Comparison of ENCODE assay signal across 8 cellular contexts in the genomic region with DNA sequence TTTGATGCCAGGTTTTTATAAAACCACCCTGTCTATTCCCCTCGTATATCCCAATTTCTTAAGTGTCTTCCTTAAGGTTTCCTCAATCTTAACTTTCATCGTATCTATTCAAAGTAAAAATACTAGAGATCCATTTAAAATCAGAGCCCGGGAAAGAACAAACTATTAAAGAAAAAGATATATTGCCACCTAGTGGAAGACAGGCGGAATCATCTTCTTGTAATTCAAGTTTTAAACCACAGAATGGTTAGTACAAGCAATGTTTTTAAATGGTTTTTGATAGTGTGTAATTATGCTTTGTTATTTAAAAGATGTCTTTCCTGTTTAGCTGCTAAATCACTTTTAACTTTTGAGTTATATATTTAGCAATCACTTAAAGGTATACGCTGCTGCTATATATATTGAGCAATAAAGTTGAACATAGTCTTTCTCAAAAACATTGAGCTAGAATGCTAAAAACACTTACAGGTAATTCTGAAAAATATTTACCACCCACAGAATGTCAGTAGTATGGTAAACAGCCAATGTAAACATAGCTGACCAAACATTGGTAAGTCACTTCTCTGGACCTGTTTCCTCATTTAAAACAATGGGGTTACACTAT. TPM values are rescaled to one million over a fixed set of nuclear protein-coding genes. Genes with fewer than 3 reads are reported as not detected.
DNase-seq lines count a peak whose midpoint lies in the region; ATAC-seq and TF ChIP-seq lines count a peak whose summit lies in the region.

No MANE protein-coding gene starts in this region.

- no peaks in the 10 kb centered on the region for H3K4me1 Mint-ChIP-seq in activated CD8-positive, alpha-beta T cell treated with anti-CD3 and anti-CD28 coated beads for 36 hours (ENCODE audit: low read depth)
- peaks cover 1% of the 10 kb centered on the region for H3K4me1 Mint-ChIP-seq in activated CD8-positive, alpha-beta T cell treated with anti-CD3 and anti-CD28 coated beads, Interleukin-2, amount 10 ng/mL, durations not matched to agents 7 days and 5 days (ENCODE audit: low read depth)
- H3K4me1 Mint-ChIP-seq in activated B cell treated with CpG ODN at 0.5 μM for 24 hours, result peaks cover 2% of the 10 kb centered on the region
- peaks cover 1% of the 10 kb centered on the region for H3K4me1 Mint-ChIP-seq in activated naive CD4-positive, alpha-beta T cell treated with anti-CD3 and anti-CD28 coated beads for 36 hours (ENCODE audit: low read depth)

- intact Hi-C loops in activated CD8-positive, alpha-beta T cell treated with anti-CD3 and anti-CD28 coated beads for 36 hours (cut with micrococcal nuclease), result loop anchor here (1.0 kb wide), 1 partner anchor 298 kb away; no protein-coding TSS in a partner anchor
- intact Hi-C loops in activated B cell treated with CpG ODN at 0.5 μM for 24 hours (cut with micrococcal nuclease), result loop anchor here (1.0 kb wide), 5 partner anchors 12 to 1263 kb away; no protein-coding TSS in a partner anchor
- intact Hi-C loops in activated naive CD4-positive, alpha-beta T cell treated with anti-CD3 and anti-CD28 coated beads for 36 hours (cut with micrococcal nuclease), result loop anchor here (1.0 to 10.0 kb wide), 7 partner anchors 12 to 1263 kb away; no protein-coding TSS in a partner anchor

- ATAC-seq in activated CD8-positive, alpha-beta T cell treated with anti-CD3 and anti-CD28 coated beads for 36 hours, result no peak
- no peak for ATAC-seq in activated CD8-positive, alpha-beta T cell treated with anti-CD3 and anti-CD28 coated beads, Interleukin-2, amount 10 ng/mL, durations not matched to agents 7 days and 5 days
- ATAC-seq in activated B cell treated with CpG ODN at 0.5 μM for 24 hours (ENCODE audit: low read depth), result no peak

- no peak overlapping the region for H3K27ac Mint-ChIP-seq in activated CD8-positive, alpha-beta T cell treated with anti-CD3 and anti-CD28 coated beads for 36 hours
- H3K27ac Mint-ChIP-seq in activated CD8-positive, alpha-beta T cell treated with anti-CD3 and anti-CD28 coated beads, Interleukin-2, amount 10 ng/mL, durations not matched to agents 7 days and 5 days, result no peak overlapping the region
- no peak overlapping the region for H3K27ac Mint-ChIP-seq in activated B cell treated with CpG ODN at 0.5 μM for 24 hours
- H3K27ac Mint-ChIP-seq in activated naive CD4-positive, alpha-beta T cell treated with anti-CD3 and anti-CD28 coated beads for 36 hours, result no peak overlapping the region

- no peak for DNase-seq in activated CD8-positive, alpha-beta T cell treated with anti-CD3 and anti-CD28 coated beads for 36 hours
- DNase-seq in activated CD8-positive, alpha-beta T cell treated with anti-CD3 and anti-CD28 coated beads, Interleukin-2, amount 10 ng/mL, durations not matched to agents 7 days and 5 days, result no peak
- DNase-seq in NCI-H1048 (lab: John Stamatoyannopoulos, UW), result peak; percentile 24
- no peak for DNase-seq in activated B cell treated with CpG ODN at 0.5 μM for 24 hours
- peak; percentile 48 for DNase-seq in kidney tubule cell (ENCODE audit: low spot score)
- DNase-seq in occipital lobe (lab: John Stamatoyannopoulos, UW), result no peak
- no peak for DNase-seq in activated naive CD4-positive, alpha-beta T cell treated with anti-CD3 and anti-CD28 coated beads for 36 hours
- DNase-seq in T1000 (lab: John Stamatoyannopoulos, UW), result no peak

- H3K36me3 Mint-ChIP-seq in activated CD8-positive, alpha-beta T cell treated with anti-CD3 and anti-CD28 coated beads for 36 hours (ENCODE audit: low read depth), result no peaks in the 10 kb centered on the region
- H3K36me3 Mint-ChIP-seq in activated CD8-positive, alpha-beta T cell treated with anti-CD3 and anti-CD28 coated beads, Interleukin-2, amount 10 ng/mL, durations not matched to agents 7 days and 5 days (ENCODE audit: low read depth), result no peaks in the 10 kb centered on the region
- no peaks in the 10 kb centered on the region for H3K36me3 Mint-ChIP-seq in activated B cell treated with CpG ODN at 0.5 μM for 24 hours (ENCODE audit: low read depth)
- no peaks in the 10 kb centered on the region for H3K36me3 Mint-ChIP-seq in activated naive CD4-positive, alpha-beta T cell treated with anti-CD3 and anti-CD28 coated beads for 36 hours (ENCODE audit: low read depth)

- H3K4me3 Mint-ChIP-seq in activated CD8-positive, alpha-beta T cell treated with anti-CD3 and anti-CD28 coated beads for 36 hours, result no peak overlapping the region
- H3K4me3 Mint-ChIP-seq in activated CD8-positive, alpha-beta T cell treated with anti-CD3 and anti-CD28 coated beads, Interleukin-2, amount 10 ng/mL, durations not matched to agents 7 days and 5 days, result no peak overlapping the region
- H3K4me3 Mint-ChIP-seq in activated B cell treated with CpG ODN at 0.5 μM for 24 hours, result no peak overlapping the region
- no peak overlapping the region for H3K4me3 Mint-ChIP-seq in activated naive CD4-positive, alpha-beta T cell treated with anti-CD3 and anti-CD28 coated beads for 36 hours

- CTCF ChIA-PET in activated CD8-positive, alpha-beta T cell treated with anti-CD3 and anti-CD28 coated beads for 36 hours (lab: Charles Lee), result interaction anchor here (0.8 to 2.0 kb wide), 13 partner anchors 10 to 1263 kb away, joined by 3 to 15 read pairs (median 4); no protein-coding TSS in a partner anchor
- CTCF ChIA-PET in activated CD8-positive, alpha-beta T cell treated with anti-CD3 and anti-CD28 coated beads, Interleukin-2, amount 10 ng/mL, durations not matched to agents 7 days and 5 days (lab: Charles Lee), result interaction anchor here (0.7 to 1.6 kb wide), 14 partner anchors 10 to 1263 kb away, joined by 3 to 13 read pairs (median 4); no protein-coding TSS in a partner anchor
- CTCF ChIA-PET in activated B cell treated with CpG ODN at 0.5 μM for 24 hours (lab: Charles Lee), result interaction anchor here (0.7 to 2.5 kb wide), 8 partner anchors 13 to 1263 kb away, joined by 3 to 21 read pairs (median 6); no protein-coding TSS in a partner anchor
- CTCF ChIA-PET in activated naive CD4-positive, alpha-beta T cell treated with anti-CD3 and anti-CD28 coated beads for 36 hours (lab: Charles Lee), result interaction anchor here (0.6 to 2.2 kb wide), 17 partner anchors 10 to 1263 kb away, joined by 3 to 10 read pairs (median 3); no protein-coding TSS in a partner anchor

- no peaks in the 10 kb centered on the region for H3K9me3 Mint-ChIP-seq in activated CD8-positive, alpha-beta T cell treated with anti-CD3 and anti-CD28 coated beads for 36 hours
- no peaks in the 10 kb centered on the region for H3K9me3 Mint-ChIP-seq in activated CD8-positive, alpha-beta T cell treated with anti-CD3 and anti-CD28 coated beads, Interleukin-2, amount 10 ng/mL, durations not matched to agents 7 days and 5 days (ENCODE audit: insufficient read depth)
- no peaks in the 10 kb centered on the region for H3K9me3 Mint-ChIP-seq in activated B cell treated with CpG ODN at 0.5 μM for 24 hours
- no peaks in the 10 kb centered on the region for H3K9me3 Mint-ChIP-seq in activated naive CD4-positive, alpha-beta T cell treated with anti-CD3 and anti-CD28 coated beads for 36 hours

- POLR2A ChIA-PET in activated CD8-positive, alpha-beta T cell treated with anti-CD3 and anti-CD28 coated beads for 36 hours (lab: Charles Lee), result interaction anchor here (1.0 kb wide), 1 partner anchor 13 kb away, joined by 3 read pairs; no protein-coding TSS in a partner anchor
- POLR2A ChIA-PET in activated CD8-positive, alpha-beta T cell treated with anti-CD3 and anti-CD28 coated beads, Interleukin-2, amount 10 ng/mL, durations not matched to agents 7 days and 5 days (lab: Charles Lee), result no interaction called here
- POLR2A ChIA-PET in activated B cell treated with CpG ODN at 0.5 μM for 24 hours (lab: Charles Lee), result no interaction called here

- peaks cover 22% of the 10 kb centered on the region for H3K27me3 Mint-ChIP-seq in activated CD8-positive, alpha-beta T cell treated with anti-CD3 and anti-CD28 coated beads for 36 hours
- H3K27me3 Mint-ChIP-seq in activated CD8-positive, alpha-beta T cell treated with anti-CD3 and anti-CD28 coated beads, Interleukin-2, amount 10 ng/mL, durations not matched to agents 7 days and 5 days (ENCODE audit: low read depth), result peaks cover 37% of the 10 kb centered on the region
- peaks cover 28% of the 10 kb centered on the region for H3K27me3 Mint-ChIP-seq in activated B cell treated with CpG ODN at 0.5 μM for 24 hours
- peaks cover 9% of the 10 kb centered on the region for H3K27me3 Mint-ChIP-seq in activated naive CD4-positive, alpha-beta T cell treated with anti-CD3 and anti-CD28 coated beads for 36 hours (ENCODE audit: low read depth)

- TF ChIP-seq CTCF in activated CD8-positive, alpha-beta T cell treated with anti-CD3 and anti-CD28 coated beads for 36 hours (IDR thresholded peaks at IDR 0.05), result peak; percentile 85
- peak; percentile 86 for TF ChIP-seq CTCF in activated B cell treated with CpG ODN at 0.5 μM for 24 hours (IDR thresholded peaks at IDR 0.05)

RNA-seq across cellular contexts. Expression of gene PRDM8, which starts 18.2 kb away (rescaled TPM):
- 1 to 10 TPM; 2.8 to 3.2 TPM for total RNA-seq in activated CD8-positive, alpha-beta T cell treated with anti-CD3 and anti-CD28 coated beads for 36 hours
- 1 to 10 TPM; 3.7 to 4.2 TPM for total RNA-seq in activated CD8-positive, alpha-beta T cell treated with anti-CD3 and anti-CD28 coated beads, Interleukin-2, amount 10 ng/mL, durations not matched to agents 7 days and 5 days
- 9.0 and 11.6 TPM in 2 replicates for total RNA-seq in activated B cell treated with CpG ODN at 0.5 μM for 24 hours
- 24.6 TPM for total RNA-seq in occipital lobe
- under 1 TPM; 0.29 to 0.35 TPM for total RNA-seq in activated naive CD4-positive, alpha-beta T cell treated with anti-CD3 and anti-CD28 coated beads for 36 hours

RNA-seq across cellular contexts. Expression of gene FGF5, which starts 50.9 kb away (rescaled TPM):
- not detected for total RNA-seq in activated CD8-positive, alpha-beta T cell treated with anti-CD3 and anti-CD28 coated beads for 36 hours
- not detected for total RNA-seq in activated CD8-positive, alpha-beta T cell treated with anti-CD3 and anti-CD28 coated beads, Interleukin-2, amount 10 ng/mL, durations not matched to agents 7 days and 5 days
- total RNA-seq in activated B cell treated with CpG ODN at 0.5 μM for 24 hours (not detected in 2 replicates), occipital lobe (1.6 TPM)
- total RNA-seq in activated naive CD4-positive, alpha-beta T cell treated with anti-CD3 and anti-CD28 coated beads for 36 hours, result not detected

Comparison
In these comparisons a context has a peak if more than half of its experiments do, and no peak if none do; other contexts are left out.
1. DNase-seq: peak in NCI-H1048 (single experiment) and kidney tubule cell (single experiment); none in activated CD8-positive, alpha-beta T cell treated with anti-CD3 and anti-CD28 coated beads for 36 hours (single experiment), activated CD8-positive, alpha-beta T cell treated with anti-CD3 and anti-CD28 coated beads, Interleukin-2, amount 10 ng/mL, durations not matched to agents 7 days and 5 days (single experiment), activated B cell treated with CpG ODN at 0.5 μM for 24 hours (single experiment), occipital lobe (single experiment), activated naive CD4-positive, alpha-beta T cell treated with anti-CD3 and anti-CD28 coated beads for 36 hours (single experiment) and T1000 (single experiment).